In genomic region chr19:31220540-31220939, GRCh38 we compare ENCODE assay signal across 10 cellular contexts.
DNase-seq lines count a peak whose midpoint lies in the region; ATAC-seq and TF ChIP-seq lines count a peak whose summit lies in the region.
"Had no signal": no experiment of that assay in that cellular context is flagged by ENCODE, and none has a peak within 500 bp of the region (broad histone marks: within the 10 kb centered on the region; RNA-seq: fewer than 3 reads in every experiment).

No MANE protein-coding gene starts in this region.

- POLR2A ChIA-PET in RWPE1 (lab: Yijun Ruan, JAX; ENCODE audit: low non-redundant PET) = no interaction called here

- in situ Hi-C loops in ACHN (cut with HindIII; ENCODE audit: low pct_ligation_motif_present, low pct_unique_long_range_greater_than_20kb, low sequenced_read_pairs) = no loop called here

- ATAC-seq in GM18502 (IDR thresholded peaks at IDR 0.05; ENCODE audit: poor library complexity, unreplicated experiment) = no peak
- no peak for ATAC-seq in GM18498 (IDR thresholded peaks at IDR 0.05; ENCODE audit: unreplicated experiment)

- CTCF ChIA-PET in RWPE1 (lab: Yijun Ruan, JAX) = interaction anchor here (0.7 kb wide), 1 partner anchor 31 kb away, joined by 3 read pairs; no protein-coding TSS in a partner anchor

- DNase-seq in ACHN (peak; percentile 7), HCEC 1CT (peak; percentile 47), SW 1271 (lab: John Stamatoyannopoulos, UW) (peak; percentile 9 to 37), fibroblast of mammary gland (ENCODE audit: low read depth) (peak; percentile 33), RWPE1 (ENCODE audit: low spot score) (no peak), SHP77 treated with DMSO at 0.1 percent for 48 hours (lab: John Stamatoyannopoulos, UW) (no peak)
- DNase-seq: DMS53, heart right ventricle had no signal

- H3K4me3 ChIP-seq in fibroblast of mammary gland (ENCODE audit: control insufficient read depth, low read depth, low read length) = no peak overlapping the region
- H3K4me3 ChIP-seq: heart right ventricle had no signal

- no peak overlapping the region for H3K27ac ChIP-seq in RWPE1
- H3K27ac ChIP-seq: heart right ventricle had no signal

- TF ChIP-seq CTCF in fibroblast of mammary gland (conservative IDR thresholded peaks at IDR 0.05; ENCODE audit: control insufficient read depth, insufficient read depth, low read depth, low read length) (no peak), RWPE1 (conservative IDR thresholded peaks at IDR 0.05; ENCODE audit: low read depth) (no peak)

Comparison
In these comparisons a context has a peak if more than half of its experiments do, and no peak if none do; other contexts are left out.
1. DNase-seq: peak in ACHN (single experiment), HCEC 1CT (single experiment), SW 1271 (2 of 2) and fibroblast of mammary gland (single experiment); none in RWPE1 (single experiment) and SHP77 treated with DMSO at 0.1 percent for 48 hours (single experiment).